Comparison of ENCODE assay signal across 14 cellular contexts in the genomic region with DNA sequence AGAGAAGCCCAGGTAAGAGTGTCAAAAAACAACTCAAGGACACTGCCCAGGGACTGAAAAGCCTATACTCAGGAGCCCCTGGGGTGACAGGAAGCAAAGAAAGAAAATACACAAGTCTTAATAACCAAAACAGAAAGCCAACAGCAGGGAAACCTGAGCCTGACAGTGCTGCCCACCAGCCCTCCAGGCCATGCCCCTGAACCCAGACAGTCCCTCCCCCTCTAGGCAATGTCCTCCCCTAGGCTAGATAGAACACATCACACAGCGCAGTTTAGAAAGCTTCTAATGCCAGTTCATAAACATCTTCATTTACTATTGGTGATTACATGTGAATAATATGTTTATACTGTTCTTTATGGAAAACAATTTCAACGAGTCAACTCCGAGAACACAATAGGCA.
A peak's percentile ranks its signal among the peaks of the same experiment; 100 is the strongest.
DNase-seq lines count a peak whose midpoint lies in the region; ATAC-seq and TF ChIP-seq lines count a peak whose summit lies in the region.
"Had no signal": no experiment of that assay in that cellular context is flagged by ENCODE, and none has a peak within 500 bp of the region (broad histone marks: within the 10 kb centered on the region; RNA-seq: fewer than 3 reads in every experiment).

No MANE protein-coding gene starts in this region.

- ATAC-seq in heart right ventricle (no peak), left ventricle myocardium superior (no peak)
- ATAC-seq in naive thymus-derived CD8-positive, alpha-beta T cell: no peak
- ATAC-seq: lower lobe of right lung had no signal

- no peaks in the 10 kb centered on the region for H3K9me3 ChIP-seq in heart right ventricle
- H3K9me3 ChIP-seq: lower lobe of right lung, tibial nerve had no signal

- H3K27ac ChIP-seq in heart right ventricle (peak overlapping the region in 7 of 10 donors; percentile 39 to 70 (median 52)), cingulate gyrus (ENCODE audit: low read depth, low read length) (peak overlapping the region; percentile 61)
- H3K27ac ChIP-seq: lower lobe of right lung had no signal

- H3K27me3 ChIP-seq in heart right ventricle: no peaks in the 10 kb centered on the region
- H3K27me3 ChIP-seq: tibial nerve had no signal

- H3K27ac Mint-ChIP-seq in naive thymus-derived CD8-positive, alpha-beta T cell: peak overlapping the region in 9 of 10 donors; percentile 14 to 91 (median 74)
- peak overlapping the region; percentile 55 for H3K27ac Mint-ChIP-seq in type B pancreatic cell

- H3K4me1 Mint-ChIP-seq in naive thymus-derived CD8-positive, alpha-beta T cell: peaks cover 17 to 23% (median 18%) of the 10 kb centered on the region in 4 donors
- peaks cover 28% of the 10 kb centered on the region for H3K4me1 Mint-ChIP-seq in type B pancreatic cell (ENCODE audit: unreplicated experiment)

- POLR2A ChIA-PET in naive thymus-derived CD8-positive, alpha-beta T cell (lab: Charles Lee): interaction anchor here (0.9 to 2.0 kb wide), 2 partner anchors 40 kb away, joined by 5 to 15 read pairs; no protein-coding TSS in a partner anchor

- no peak overlapping the region for H3K4me3 ChIP-seq in heart right ventricle
- H3K4me3 ChIP-seq: lower lobe of right lung, tibial nerve had no signal

- H3K4me1 ChIP-seq in heart right ventricle: peaks cover 35 to 88% (median 52%) of the 10 kb centered on the region in 9 donors

- TF ChIP-seq CTCF in heart right ventricle (IDR thresholded peaks at IDR 0.05): no peak
- TF ChIP-seq CTCF in type B pancreatic cell (conservative IDR thresholded peaks at IDR 0.05): no peak

- no peak overlapping the region for H3K4me3 Mint-ChIP-seq in naive thymus-derived CD8-positive, alpha-beta T cell
- no peak overlapping the region for H3K4me3 Mint-ChIP-seq in type B pancreatic cell

- no peak for DNase-seq in heart right ventricle
- no peak for DNase-seq in left ventricle myocardium superior
- no peak for DNase-seq in naive thymus-derived CD8-positive, alpha-beta T cell
- DNase-seq in type B pancreatic cell (ENCODE audit: extremely low spot score, unreplicated experiment): no peak
- DNase-seq in glomerular visceral epithelial cell (ENCODE audit: extremely low spot score): no peak
- no peak for DNase-seq in GF-D8 (lab: John Stamatoyannopoulos, UW)
- DNase-seq in Ammon's horn (ENCODE audit: low spot score): no peak
- DNase-seq: activated CD4-positive, alpha-beta T cell treated with anti-CD3 and anti-CD28 coated beads, Interleukin-2, amount 50 U/mL, for 48 hours; activated effector memory CD4-positive, alpha-beta T cell treated with Interleukin-2 at 50 U/mL for 16 hours; lower lobe of right lung; NCI-H1694 treated with DMSO at 0.1 percent for 48 hours; NCI-H774 had no signal

- intact Hi-C loops in heart right ventricle (cut with DNase I) (loop anchor here in 7 of 10 donors (2.0 to 10.0 kb wide), 5 partner anchors 41 to 473 kb away; no protein-coding TSS in a partner anchor), left ventricle myocardium superior (cut with micrococcal nuclease) (no loop called here)

- WGBS in heart right ventricle, 2 donors: 71 to 77% methylated on average over 3 of the region's 3 CpGs

- no peaks in the 10 kb centered on the region for H3K9me3 Mint-ChIP-seq in naive thymus-derived CD8-positive, alpha-beta T cell
- no peaks in the 10 kb centered on the region for H3K9me3 Mint-ChIP-seq in type B pancreatic cell

- peaks cover 0 to 1% (median 0%) of the 10 kb centered on the region in 5 donors for H3K27me3 Mint-ChIP-seq in naive thymus-derived CD8-positive, alpha-beta T cell
- H3K27me3 Mint-ChIP-seq in type B pancreatic cell: no peaks in the 10 kb centered on the region

- peaks cover 0 to 82% (median 1%) of the 10 kb centered on the region in 3 donors for H3K36me3 Mint-ChIP-seq in naive thymus-derived CD8-positive, alpha-beta T cell
- peaks cover 36% of the 10 kb centered on the region for H3K36me3 Mint-ChIP-seq in type B pancreatic cell

- peaks cover 0 to 100% (median 20%) of the 10 kb centered on the region in 9 donors for H3K36me3 ChIP-seq in heart right ventricle
